Comparison of ENCODE assay signal across 1 cellular context in the genomic region with DNA sequence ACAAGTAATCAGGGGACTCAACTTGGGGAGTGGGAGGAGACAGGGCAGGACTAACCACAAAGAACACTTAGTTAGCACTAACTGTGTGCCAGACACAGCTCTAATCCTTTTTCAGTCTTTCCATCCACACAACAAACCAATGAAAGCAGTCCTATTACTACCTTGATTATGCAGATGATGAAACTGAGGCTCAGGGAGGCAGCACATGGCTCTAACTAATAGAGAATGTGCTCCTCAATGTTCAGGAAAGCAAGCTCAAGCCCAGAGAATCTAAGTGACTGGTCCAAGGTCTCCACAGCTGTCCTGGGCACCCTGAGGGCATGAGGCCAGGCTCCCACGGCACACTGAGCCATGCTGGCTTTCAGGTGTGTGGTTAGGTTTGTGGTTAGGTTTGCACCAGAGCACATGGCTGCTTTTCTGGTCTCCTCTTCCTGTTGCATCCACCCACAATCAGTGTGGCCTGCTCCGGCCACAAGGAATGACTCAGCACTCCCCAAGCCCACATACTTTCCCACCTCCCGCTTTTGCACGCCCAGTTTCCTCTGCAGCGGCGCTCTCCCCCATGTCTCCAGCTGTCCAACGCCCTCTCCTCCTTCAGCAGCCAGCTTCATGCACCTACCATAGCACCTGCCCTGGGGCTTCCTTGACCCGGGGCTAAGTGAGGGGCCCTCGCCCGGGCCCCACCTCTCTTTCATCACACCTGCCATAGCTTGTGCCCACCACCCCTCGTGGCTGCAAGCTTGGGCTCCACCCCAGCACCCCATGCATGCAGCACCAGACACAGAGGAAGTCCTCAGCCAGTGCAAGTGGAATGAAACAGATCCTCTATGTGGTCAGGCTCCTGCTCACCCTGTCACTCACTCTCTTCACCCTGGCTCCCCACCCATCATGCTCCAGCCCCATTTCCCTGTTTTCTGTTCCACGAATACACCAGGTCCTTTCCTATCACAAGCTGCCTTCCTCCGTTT.
TF ChIP-seq lines count a peak whose summit lies in the region.

No MANE protein-coding gene starts in this region.

TF ChIP-seq in WTC11, 78 proteins besides CTCF, POLR2A, EP300 and RAD21 (continued from another document):
- TF ChIP-seq ZNF281 (CRISPR knock-in tag; IDR thresholded peaks at IDR 0.05) (no peak), ZNF671 (CRISPR knock-in tag; IDR thresholded peaks at IDR 0.05) (no peak), PREB (CRISPR knock-in tag; IDR thresholded peaks at IDR 0.05; ENCODE audit: borderline replicate concordance) (no peak), ZNF121 (CRISPR knock-in tag; IDR thresholded peaks at IDR 0.05) (no peak), E2F5 (CRISPR knock-in tag; IDR thresholded peaks at IDR 0.05) (no peak), ZBTB43 (CRISPR knock-in tag; IDR thresholded peaks at IDR 0.05) (no peak)
- TF ChIP-seq, protein P1, sequence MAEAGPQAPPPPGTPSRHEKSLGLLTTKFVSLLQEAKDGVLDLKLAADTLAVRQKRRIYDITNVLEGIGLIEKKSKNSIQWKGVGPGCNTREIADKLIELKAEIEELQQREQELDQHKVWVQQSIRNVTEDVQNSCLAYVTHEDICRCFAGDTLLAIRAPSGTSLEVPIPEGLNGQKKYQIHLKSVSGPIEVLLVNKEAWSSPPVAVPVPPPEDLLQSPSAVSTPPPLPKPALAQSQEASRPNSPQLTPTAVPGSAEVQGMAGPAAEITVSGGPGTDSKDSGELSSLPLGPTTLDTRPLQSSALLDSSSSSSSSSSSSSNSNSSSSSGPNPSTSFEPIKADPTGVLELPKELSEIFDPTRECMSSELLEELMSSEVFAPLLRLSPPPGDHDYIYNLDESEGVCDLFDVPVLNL (CRISPR knock-in tag; IDR thresholded peaks at IDR 0.05; ENCODE audit: borderline replicate concordance, low read depth): no peak
